In genomic region chr17:82017612-82018151, GRCh38 we compare ENCODE assay signal across 16 cellular contexts. TPM values are rescaled to one million over a fixed set of nuclear protein-coding genes. Genes with fewer than 3 reads are reported as not detected.
DNase-seq lines count a peak whose midpoint lies in the region; ATAC-seq, FAIRE-seq and TF ChIP-seq lines count a peak whose summit lies in the region.
"Had no signal": no experiment of that assay in that cellular context is flagged by ENCODE, and none has a peak within 500 bp of the region (broad histone marks: within the 10 kb centered on the region; RNA-seq: fewer than 3 reads in every experiment).

No MANE protein-coding gene starts in this region.

- H3K9me3 ChIP-seq in HEK293 (ENCODE audit: control insufficient read depth, insufficient read depth, low read depth, low read length) (no peaks in the 10 kb centered on the region), GM12878 (replicated peaks; ENCODE audit: control insufficient read depth, insufficient read depth, low read length) (no peaks in the 10 kb centered on the region), osteoblast (ENCODE audit: low read depth, low read length) (no peaks in the 10 kb centered on the region), hepatocyte (ENCODE audit: low read depth) (no peaks in the 10 kb centered on the region)
- H3K9me3 ChIP-seq: SK-N-SH had no signal

- no peaks in the 10 kb centered on the region for H3K9me2 ChIP-seq in hepatocyte (replicated peaks; ENCODE audit: insufficient read depth)
- H3K9me2 ChIP-seq: SK-N-SH had no signal

- RAD21 ChIA-PET in GM12878 (lab: Charles Lee; ENCODE audit: unreplicated experiment): interaction anchor here (1.8 kb wide), 1 partner anchor 58 kb away, joined by 6 read pairs; no protein-coding TSS in a partner anchor

- H3K79me2 ChIP-seq in GM12878 (ENCODE audit: control insufficient read depth, insufficient read depth, low read length) (peaks cover 21% of the 10 kb centered on the region), osteoblast (ENCODE audit: insufficient read depth, low read length) (peaks cover 8% of the 10 kb centered on the region), hepatocyte (peaks cover 11% of the 10 kb centered on the region)

- 95% methylated on average over 13 of the region's 13 CpGs for WGBS in GM12878 (ENCODE audit: insufficient coverage, insufficient replicate concordance, low lambda C conversion rate, missing lambda C conversion rate)
- WGBS in hepatocyte (ENCODE audit: low lambda C conversion rate, missing lambda C conversion rate): 89% methylated on average over 12 of the region's 13 CpGs

- TF ChIP-seq RAD21 in GM12878 (IDR thresholded peaks at IDR 0.05; ENCODE audit: insufficient read depth, low read depth, low read length): no peak

- H3K27me3 ChIP-seq in GM12878 (replicated peaks in 1 of 2; ENCODE audit: control insufficient read depth in 2 of 2, insufficient read depth in 2 of 2, low read length in 1 of 2) (no peaks in the 10 kb centered on the region), osteoblast (ENCODE audit: insufficient read depth, low read length) (no peaks in the 10 kb centered on the region), hepatocyte (no peaks in the 10 kb centered on the region)

- DNase-seq in GM12878 (ENCODE audit: low read depth, low spot score) (no peak), osteoblast (ENCODE audit: insufficient read length, low spot score, missing footprints) (peak; percentile 88), hepatocyte (ENCODE audit: low spot score) (no peak), NCI-H2196 treated with DMSO at 0.1 percent for 48 hours (lab: John Stamatoyannopoulos, UW; ENCODE audit: unreplicated experiment) (no peak)
- DNase-seq: C1 segment of cervical spinal cord, DMS 273 treated with DMSO at 0.1 percent for 48 hours, GDM1, GOT3, NCI-H187, SK-N-SH had no signal

- intact Hi-C loops in GM12878 (cut with micrococcal nuclease; ENCODE audit: unreplicated experiment): no loop called here

- TF ChIP-seq EP300 in GM12878 (IDR thresholded peaks at IDR 0.05; ENCODE audit: borderline replicate concordance in 1 of 2, control insufficient read depth in 1 of 2, low read depth in 2 of 2, low read length in 2 of 2): no peak

- no peak overlapping the region for H3K9ac ChIP-seq in GM12878 (ENCODE audit: control insufficient read depth, insufficient read depth, low read length)
- H3K9ac ChIP-seq: SK-N-SH had no signal

- in situ Hi-C loops in GM12878 (cut with MboI): no loop called here

- H3K4me2 ChIP-seq in GM12878 (ENCODE audit: control insufficient read depth, insufficient read depth): no peak overlapping the region
- H3K4me2 ChIP-seq in osteoblast (ENCODE audit: insufficient read depth, low read length): no peak overlapping the region
- no peak overlapping the region for H3K4me2 ChIP-seq in hepatocyte
- H3K4me2 ChIP-seq: SK-N-SH had no signal

- CTCF ChIA-PET in HEK293 (lab: Yijun Ruan, JAX) (interaction anchor here (7.6 kb wide), 1 partner anchor 57 kb away, joined by 105 read pairs; the partner anchor contains the start of gene NOTUM), GM12878 (lab: Yijun Ruan, JAX) (interaction anchor here (1.9 kb wide), 1 partner anchor 58 kb away, joined by 7 read pairs; no protein-coding TSS in a partner anchor)

- ATAC-seq in GM12878 (no peak), HG02610 (IDR thresholded peaks at IDR 0.05; ENCODE audit: unreplicated experiment) (no peak)

- no TSS peak for BruUV-seq in GM12878 (replicated peaks; lab: Mats Ljungman, UMichigan)

- H3K4me1 ChIP-seq in HEK293 (ENCODE audit: control insufficient read depth, insufficient read depth, low read length) (no peaks in the 10 kb centered on the region; the same call in 1 of the 2 replicates), GM12878 (ENCODE audit: control insufficient read depth, insufficient read depth, low read length) (peaks cover 6% of the 10 kb centered on the region), osteoblast (ENCODE audit: insufficient read depth, low read length) (peaks cover 14% of the 10 kb centered on the region), hepatocyte (ENCODE audit: insufficient read depth) (peaks cover 14% of the 10 kb centered on the region)

- H2AFZ ChIP-seq in GM12878 (ENCODE audit: control insufficient read depth, low read depth, low read length) (no peak overlapping the region), osteoblast (ENCODE audit: low read length) (no peak overlapping the region), hepatocyte (no peak overlapping the region)

- SMC1A ChIA-PET in GM12878 (lab: Charles Lee; ENCODE audit: uncharacterized antibody, unreplicated experiment): no interaction called here

- H4K20me1 ChIP-seq in GM12878 (ENCODE audit: control insufficient read depth, insufficient read depth) (no peaks in the 10 kb centered on the region), osteoblast (ENCODE audit: insufficient read depth, low read length) (peaks cover 28% of the 10 kb centered on the region), hepatocyte (ENCODE audit: insufficient read depth, poor library complexity, severe bottlenecking) (no peaks in the 10 kb centered on the region)

- POLR2A ChIA-PET in HEK293 (lab: Yijun Ruan, JAX) (interaction anchor here (0.9 to 4.7 kb wide), 3 partner anchors 14 to 334 kb away, joined by 3 to 13 read pairs (median 4); partner anchors contain the start of genes ARL16 and HGS), GM12878 (lab: Charles Lee) (no interaction called here)

- H3K36me3 ChIP-seq in HEK293 (ENCODE audit: control insufficient read depth in 2 of 2, insufficient read depth in 1 of 2, low read length in 2 of 2): peaks cover 0 to 20% of the 10 kb centered on the region in 2 experiments; a peak in 1 of 3 replicates
- no peaks in the 10 kb centered on the region; a peak in 2 of 4 replicates for H3K36me3 ChIP-seq in GM12878 (ENCODE audit: control insufficient read depth in 2 of 2, insufficient read depth in 2 of 2, low read length in 1 of 2)
- H3K36me3 ChIP-seq in osteoblast (ENCODE audit: insufficient read depth, low read length): no peaks in the 10 kb centered on the region
- H3K36me3 ChIP-seq in hepatocyte (replicated peaks; ENCODE audit: insufficient read depth, low read depth): no peaks in the 10 kb centered on the region

- H3K27ac ChIP-seq in HEK293 (ENCODE audit: extremely low read depth, low read depth, low read length): 0 out of 2 replicates have a peak overlapping the region, but pooled peaks have one; percentile 8
- H3K27ac ChIP-seq in GM12878 (ENCODE audit: control insufficient read depth, insufficient read depth): no peak overlapping the region
- H3K27ac ChIP-seq in osteoblast (ENCODE audit: low read depth, low read length): no peak overlapping the region
- no peak overlapping the region for H3K27ac ChIP-seq in hepatocyte

- TF ChIP-seq CTCF in HEK293 (tag by site-specific recombination; IDR thresholded peaks at IDR 0.05) (no peak), GM12878 (IDR thresholded peaks at IDR 0.05 in 2 of 3, conservative IDR thresholded peaks at IDR 0.05 in 1 of 3; ENCODE audit: control insufficient read depth in 2 of 3, extremely low read depth in 1 of 3, insufficient read depth in 1 of 3, low read depth in 3 of 3, low read length in 3 of 3) (no peak), osteoblast (IDR thresholded peaks at IDR 0.05; ENCODE audit: extremely low read depth, low read depth, low read length) (no peak), hepatocyte (IDR thresholded peaks at IDR 0.05; ENCODE audit: poor library complexity) (no peak)

- H3K4me3 ChIP-seq in HEK293 (ENCODE audit: low read depth, low read length) (no peak overlapping the region), GM12878 (no peak overlapping the region), osteoblast (ENCODE audit: insufficient read depth, low read length) (no peak overlapping the region), hepatocyte (no peak overlapping the region)

- no peak for FAIRE-seq in GM12878 (lab: Jason Lieb, UNC)
- FAIRE-seq: GM12891, GM18507, RCC 7860 had no signal

- TF ChIP-seq POLR2A in GM12878 (IDR thresholded peaks at IDR 0.05; ENCODE audit: low read depth, low read length): peak; percentile 51; the same call in 1 of the 2 replicates

RNA-seq across cellular contexts. Expression of gene CENPX, which starts 5.0 kb away (rescaled TPM):
- 11.1 and 12.5 TPM in 2 replicates for total RNA-seq in GM12878 (2013; cell fraction: nucleolus; rRNA removed)
- total RNA-seq in GM12878 (2014; rRNA removed): 84.0 and 101 TPM in 2 replicates
- total RNA-seq in GM12878 (2014; rRNA removed; fragmentation: Illumina TruSeq; extraction: Trizol): 36.1 and 39.4 TPM in 2 replicates
- 84.0 and 89.0 TPM in 2 replicates for total RNA-seq in GM12878 (2021)
- 25.7 TPM for polyA plus RNA-seq in GM12878 (2011; ENCODE audit: low read depth)
- 29.3 and 54.8 TPM in 2 replicates for polyA plus RNA-seq in GM12878 (2011; rRNA removed)
- polyA plus RNA-seq in GM12878 (2011; cell fraction: cytosol; rRNA removed): 67.3 and 105 TPM in 2 replicates
- 77.9 and 82.8 TPM in 2 replicates for polyA plus RNA-seq in GM12878 (2011; cell fraction: nucleus; rRNA removed)
- 34.3 and 37.6 TPM in 2 replicates for polyA plus RNA-seq in GM12878 (2012)
- 4.1 and 26.8 TPM in 2 replicates for polyA plus RNA-seq in GM12878 (2014; fragmentation: Illumina TruSeq; extraction: Trizol)
- polyA plus RNA-seq in GM12878 (2014; fragmentation: Nextera tagmentation; extraction: Ambion mirVana): 10 to 100 TPM; 11.7 to 39.3 TPM
- 111 and 113 TPM in 2 replicates for polyA plus RNA-seq in GM12878 (2014; rRNA removed)
- polyA plus RNA-seq in GM12878 (2016; fragmentation: Nextera tagmentation; extraction: Ambion mirVana): 100 to 1,000 TPM; 181 to 182 TPM
- polyA minus RNA-seq in GM12878 (2011; rRNA and poly(A)+ RNA removed): 10.0 and 21.6 TPM in 2 replicates
- 10.6 and 11.4 TPM in 2 replicates for polyA minus RNA-seq in GM12878 (2011; cell fraction: cytosol; rRNA and poly(A)+ RNA removed)
- 12.7 and 15.8 TPM in 2 replicates for polyA minus RNA-seq in GM12878 (2011; cell fraction: nucleus; rRNA and poly(A)+ RNA removed)
- total RNA-seq in osteoblast: 13.8 and 18.8 TPM in 2 replicates
- 58.2 and 64.5 TPM in 2 replicates for total RNA-seq in hepatocyte
- polyA plus RNA-seq in hepatocyte: 83.2 and 84.3 TPM in 2 replicates

RNA-seq across cellular contexts. Expression of gene LRRC45, which starts 5.4 kb away (rescaled TPM):
- 22.5 and 23.4 TPM in 2 replicates for total RNA-seq in GM12878 (2013; cell fraction: nucleolus; rRNA removed)
- total RNA-seq in GM12878 (2014; rRNA removed): 18.6 and 24.2 TPM in 2 replicates
- 5.9 and 8.9 TPM in 2 replicates for total RNA-seq in GM12878 (2014; rRNA removed; fragmentation: Illumina TruSeq; extraction: Trizol)
- 24.9 and 27.7 TPM in 2 replicates for total RNA-seq in GM12878 (2021)
- polyA plus RNA-seq in GM12878 (2011; ENCODE audit: low read depth): 2.2 TPM
- 4.5 and 7.7 TPM in 2 replicates for polyA plus RNA-seq in GM12878 (2011; rRNA removed)
- polyA plus RNA-seq in GM12878 (2011; cell fraction: cytosol; rRNA removed): 7.3 and 16.6 TPM in 2 replicates
- polyA plus RNA-seq in GM12878 (2011; cell fraction: nucleus; rRNA removed): 72.6 and 103 TPM in 2 replicates
- polyA plus RNA-seq in GM12878 (2012): 8.6 and 9.9 TPM in 2 replicates
- polyA plus RNA-seq in GM12878 (2014; fragmentation: Illumina TruSeq; extraction: Trizol): 2.5 and 3.6 TPM in 2 replicates
- polyA plus RNA-seq in GM12878 (2014; fragmentation: Nextera tagmentation; extraction: Ambion mirVana): under 1 TPM; 0.03 to 0.05 TPM
- 24.2 and 24.4 TPM in 2 replicates for polyA plus RNA-seq in GM12878 (2014; rRNA removed)
- 10 to 100 TPM; 12.0 to 13.4 TPM for polyA plus RNA-seq in GM12878 (2016; fragmentation: Nextera tagmentation; extraction: Ambion mirVana)
- polyA minus RNA-seq in GM12878 (2011; rRNA and poly(A)+ RNA removed): 4.2 and 11.4 TPM in 2 replicates
- polyA minus RNA-seq in GM12878 (2011; cell fraction: cytosol; rRNA and poly(A)+ RNA removed): 4.7 and 6.4 TPM in 2 replicates
- 12.8 and 27.8 TPM in 2 replicates for polyA minus RNA-seq in GM12878 (2011; cell fraction: nucleus; rRNA and poly(A)+ RNA removed)
- total RNA-seq in osteoblast: 12.1 and 13.4 TPM in 2 replicates
- 12.8 and 15.5 TPM in 2 replicates for total RNA-seq in hepatocyte
- 14.7 and 17.2 TPM in 2 replicates for polyA plus RNA-seq in hepatocyte

RNA-seq across cellular contexts. Expression of gene RAC3, which starts 13.8 kb away (rescaled TPM):
- total RNA-seq in GM12878 (2013; cell fraction: nucleolus; rRNA removed): 2.7 and 4.9 TPM in 2 replicates
- 23.5 and 29.8 TPM in 2 replicates for total RNA-seq in GM12878 (2014; rRNA removed)
- 9.0 and 9.2 TPM in 2 replicates for total RNA-seq in GM12878 (2014; rRNA removed; fragmentation: Illumina TruSeq; extraction: Trizol)
- 14.6 and 16.2 TPM in 2 replicates for total RNA-seq in GM12878 (2021)
- polyA plus RNA-seq in GM12878 (2011; ENCODE audit: low read depth): 0.71 TPM
- 1.2 and 4.2 TPM in 2 replicates for polyA plus RNA-seq in GM12878 (2011; rRNA removed)
- polyA plus RNA-seq in GM12878 (2011; cell fraction: cytosol; rRNA removed): 4.7 and 7.5 TPM in 2 replicates
- polyA plus RNA-seq in GM12878 (2011; cell fraction: nucleus; rRNA removed): 33.2 and 47.4 TPM in 2 replicates
- 3.4 and 4.9 TPM in 2 replicates for polyA plus RNA-seq in GM12878 (2012)
- polyA plus RNA-seq in GM12878 (2014; fragmentation: Illumina TruSeq; extraction: Trizol): 2.8 and 9.8 TPM in 2 replicates
- under 1 TPM; 0.11 to 0.16 TPM for polyA plus RNA-seq in GM12878 (2014; fragmentation: Nextera tagmentation; extraction: Ambion mirVana)
- 32.9 and 39.8 TPM in 2 replicates for polyA plus RNA-seq in GM12878 (2014; rRNA removed)
- polyA plus RNA-seq in GM12878 (2016; fragmentation: Nextera tagmentation; extraction: Ambion mirVana): 1 to 10 TPM; 1.7 TPM
- 0.44 and 1.0 TPM in 2 replicates for polyA minus RNA-seq in GM12878 (2011; rRNA and poly(A)+ RNA removed)
- 3.1 TPM in 1 of 2 replicates, not detected in the other for polyA minus RNA-seq in GM12878 (2011; cell fraction: cytosol; rRNA and poly(A)+ RNA removed)
- 2.3 and 4.8 TPM in 2 replicates for polyA minus RNA-seq in GM12878 (2011; cell fraction: nucleus; rRNA and poly(A)+ RNA removed)
- 0.59 and 1.8 TPM in 2 replicates for total RNA-seq in osteoblast
- total RNA-seq in hepatocyte: 11.8 and 13.7 TPM in 2 replicates
- polyA plus RNA-seq in hepatocyte: 5.2 and 5.5 TPM in 2 replicates
- polyA plus RNA-seq: IgD-negative memory B cell had no signal

RNA-seq across cellular contexts. Expression of gene DCXR, which starts 19.8 kb away (rescaled TPM):
- 13.4 and 14.9 TPM in 2 replicates for total RNA-seq in GM12878 (2013; cell fraction: nucleolus; rRNA removed)
- 80.8 and 85.8 TPM in 2 replicates for total RNA-seq in GM12878 (2014; rRNA removed)
- total RNA-seq in GM12878 (2014; rRNA removed; fragmentation: Illumina TruSeq; extraction: Trizol): 32.4 and 39.9 TPM in 2 replicates
- 110 and 119 TPM in 2 replicates for total RNA-seq in GM12878 (2021)
- polyA plus RNA-seq in GM12878 (2011; ENCODE audit: low read depth): 79.4 TPM
- polyA plus RNA-seq in GM12878 (2011; rRNA removed): 29.9 and 66.6 TPM in 2 replicates
- polyA plus RNA-seq in GM12878 (2011; cell fraction: cytosol; rRNA removed): 188 and 195 TPM in 2 replicates
- polyA plus RNA-seq in GM12878 (2011; cell fraction: nucleus; rRNA removed): 136 and 154 TPM in 2 replicates
- polyA plus RNA-seq in GM12878 (2012): 73.6 and 79.6 TPM in 2 replicates
- 45.6 and 92.0 TPM in 2 replicates for polyA plus RNA-seq in GM12878 (2014; fragmentation: Illumina TruSeq; extraction: Trizol)
- 10 to 100 TPM; 12.3 to 44.8 TPM for polyA plus RNA-seq in GM12878 (2014; fragmentation: Nextera tagmentation; extraction: Ambion mirVana)
- 128 and 151 TPM in 2 replicates for polyA plus RNA-seq in GM12878 (2014; rRNA removed)
- 100 to 1,000 TPM; 122 to 139 TPM for polyA plus RNA-seq in GM12878 (2016; fragmentation: Nextera tagmentation; extraction: Ambion mirVana)
- 53.5 and 69.9 TPM in 2 replicates for polyA minus RNA-seq in GM12878 (2011; rRNA and poly(A)+ RNA removed)
- 23.2 and 25.8 TPM in 2 replicates for polyA minus RNA-seq in GM12878 (2011; cell fraction: cytosol; rRNA and poly(A)+ RNA removed)
- polyA minus RNA-seq in GM12878 (2011; cell fraction: nucleus; rRNA and poly(A)+ RNA removed): 21.6 and 34.3 TPM in 2 replicates
- total RNA-seq in osteoblast: 23.9 and 31.8 TPM in 2 replicates
- 118 and 125 TPM in 2 replicates for total RNA-seq in hepatocyte
- polyA plus RNA-seq in hepatocyte: 185 and 207 TPM in 2 replicates

RNA-seq across cellular contexts. Expression of gene RFNG, which starts 33.9 kb away (rescaled TPM):
- 23.5 and 23.7 TPM in 2 replicates for total RNA-seq in GM12878 (2013; cell fraction: nucleolus; rRNA removed)
- total RNA-seq in GM12878 (2014; rRNA removed) (14.5 and 14.8 TPM in 2 replicates), GM12878 (2014; rRNA removed; fragmentation: Illumina TruSeq; extraction: Trizol) (5.2 and 7.8 TPM in 2 replicates), GM12878 (2021) (17.7 and 19.6 TPM in 2 replicates), osteoblast (46.3 and 52.7 TPM in 2 replicates), hepatocyte (39.6 and 43.2 TPM in 2 replicates)
- polyA plus RNA-seq in GM12878 (2011; ENCODE audit: low read depth): 10.9 TPM
- polyA plus RNA-seq in GM12878 (2011; rRNA removed) (4.4 and 7.1 TPM in 2 replicates), GM12878 (2014; fragmentation: Illumina TruSeq; extraction: Trizol) (1.3 and 7.2 TPM in 2 replicates), GM12878 (2014; fragmentation: Nextera tagmentation; extraction: Ambion mirVana) (under 1 TPM; 0.10 to 0.93 TPM), GM12878 (2014; rRNA removed) (19.0 and 22.4 TPM in 2 replicates), GM12878 (2016; fragmentation: Nextera tagmentation; extraction: Ambion mirVana) (1 to 10 TPM; 1.6 to 2.6 TPM), hepatocyte (109 and 118 TPM in 2 replicates)
- 6.6 and 12.0 TPM in 2 replicates for polyA plus RNA-seq in GM12878 (2011; cell fraction: cytosol; rRNA removed)
- polyA plus RNA-seq in GM12878 (2011; cell fraction: nucleus; rRNA removed): 83.6 and 89.3 TPM in 2 replicates
- polyA plus RNA-seq in GM12878 (2012): 20.4 and 23.3 TPM in 2 replicates
- polyA minus RNA-seq in GM12878 (2011; rRNA and poly(A)+ RNA removed): 2.4 and 4.8 TPM in 2 replicates
- polyA minus RNA-seq in GM12878 (2011; cell fraction: cytosol; rRNA and poly(A)+ RNA removed): 2.9 and 4.4 TPM in 2 replicates
- polyA minus RNA-seq in GM12878 (2011; cell fraction: nucleus; rRNA and poly(A)+ RNA removed): 8.1 and 8.2 TPM in 2 replicates
